9 cellular contexts compared by ENCODE assay signal in the genomic region with DNA sequence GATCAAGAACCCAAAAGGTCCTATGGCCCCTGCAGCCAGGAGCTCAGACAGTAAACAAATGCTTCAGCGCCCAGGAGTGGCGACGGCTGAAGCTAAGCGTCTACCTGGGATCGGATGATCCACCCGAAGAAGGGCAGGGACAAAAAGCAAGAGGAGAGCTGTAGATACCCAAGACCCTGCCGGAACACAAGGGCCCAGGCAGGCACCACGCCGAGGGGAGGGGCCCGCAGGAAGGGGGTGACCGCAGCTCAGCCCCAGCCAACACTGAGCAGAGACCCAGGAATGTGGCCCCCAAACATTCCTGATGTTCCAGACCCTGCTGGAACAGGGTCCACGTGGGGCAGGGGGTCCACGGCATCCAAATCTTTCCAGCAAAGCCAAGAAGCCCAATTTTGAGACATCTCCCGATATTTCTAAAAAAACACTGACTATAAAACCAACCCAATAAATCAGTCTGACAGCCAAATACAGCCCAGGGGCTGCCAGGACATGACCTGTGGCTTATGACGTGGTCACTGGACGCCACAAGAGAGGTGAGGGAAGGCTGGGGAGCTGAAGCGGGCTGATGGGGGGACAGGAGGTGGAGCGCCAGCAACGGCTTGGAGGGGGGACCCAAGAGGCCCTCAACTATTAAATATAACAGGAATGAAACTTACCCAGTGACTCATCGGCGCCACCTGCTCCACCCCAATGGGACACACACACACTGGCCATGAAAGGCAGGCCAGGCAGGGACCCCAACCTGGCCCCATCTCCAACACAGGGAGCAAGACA. TPM values are rescaled to one million over a fixed set of nuclear protein-coding genes. Genes with fewer than 3 reads are reported as not detected.
DNase-seq lines count a peak whose midpoint lies in the region; ATAC-seq and TF ChIP-seq lines count a peak whose summit lies in the region.
"Had no signal": no experiment of that assay in that cellular context is flagged by ENCODE, and none has a peak within 500 bp of the region (broad histone marks: within the 10 kb centered on the region; RNA-seq: fewer than 3 reads in every experiment).

No MANE protein-coding gene starts in this region.

- H4K8ac ChIP-seq in H9 (replicated peaks; ENCODE audit: insufficient read length, low read depth, low read length) = no peak overlapping the region

- H2BK20ac ChIP-seq in H9 (ENCODE audit: low read depth, low read length, poor library complexity, severe bottlenecking) = no peak overlapping the region

- no peak overlapping the region for H2BK120ac ChIP-seq in H9 (ENCODE audit: low read depth, low read length, poor library complexity, severe bottlenecking)

- TF ChIP-seq CTCF in 22Rv1 (IDR thresholded peaks at IDR 0.05) (peak; percentile 38), H9 (conservative IDR thresholded peaks at IDR 0.05) (peak; percentile 39), mesothelial cell of epicardium (IDR thresholded peaks at IDR 0.05; ENCODE audit: unreplicated experiment) (no peak)

- H3K27ac Mint-ChIP-seq in H9 (peak overlapping the region; percentile 68 to 90 (median 86); a peak in 5 of 7 replicates), mesothelial cell of epicardium (peak overlapping the region; percentile 96)

- H3T11ph ChIP-seq in H9 (ENCODE audit: low read length) = no peak overlapping the region

- no peak overlapping the region for H4K5ac ChIP-seq in H9 (ENCODE audit: insufficient read length, low read depth, low read length)

- H3K27me3 ChIP-seq in H9 (ENCODE audit: insufficient read depth, low read length) = no peaks in the 10 kb centered on the region

- ATAC-seq in HG03442 (IDR thresholded peaks at IDR 0.05; ENCODE audit: unreplicated experiment) = no peak

- WGBS in H9 (ENCODE audit: extremely low coverage, insufficient read length, low lambda C conversion rate) = no CpG with 5 or more reads among the region's 21 CpGs

- H3K56ac ChIP-seq in H9 (ENCODE audit: insufficient read length, low read depth, low read length) = no peak overlapping the region

- H3K18ac ChIP-seq in H9 (ENCODE audit: insufficient read length, low read depth, low read length) = no peak overlapping the region

- no peaks in the 10 kb centered on the region for H3K9me3 ChIP-seq in H9 (ENCODE audit: control insufficient read depth, low read depth, low read length)

- H2BK5ac ChIP-seq in H9 (ENCODE audit: insufficient read length, low read length) = no peak overlapping the region

- H3K36me3 Mint-ChIP-seq in H9 (ENCODE audit: insufficient read depth in 1 of 3, low read depth in 3 of 3) = peaks cover 6 to 12% (median 8%) of the 10 kb centered on the region in 3 experiments; a peak in 6 of 7 replicates
- H3K36me3 Mint-ChIP-seq in mesothelial cell of epicardium = peaks cover 4% of the 10 kb centered on the region

- H3K4me1 Mint-ChIP-seq in H9 (peaks cover 66 to 88% of the 10 kb centered on the region in 2 experiments), mesothelial cell of epicardium (peaks cover 73% of the 10 kb centered on the region)

- H3K4me3 Mint-ChIP-seq in H9 (no peak overlapping the region; a peak in 2 of 5 replicates), mesothelial cell of epicardium (no peak overlapping the region)

- H3K79me1 ChIP-seq in H9 (ENCODE audit: insufficient read depth, low read depth, low read length, poor library complexity, severe bottlenecking) = peaks cover 3% of the 10 kb centered on the region

- H3K4me2 ChIP-seq in H9 (ENCODE audit: insufficient read depth, insufficient read length, low read length) = no peak overlapping the region

- no peak overlapping the region for H2BK15ac ChIP-seq in H9 (ENCODE audit: low read depth, low read length)

- H3K23me2 ChIP-seq in H9 (ENCODE audit: insufficient read length, low read depth, low read length, poor library complexity, severe bottlenecking) = no peaks in the 10 kb centered on the region

- H3K23ac ChIP-seq in H9 (ENCODE audit: insufficient read length, low read depth, low read length) = no peak overlapping the region

- H3K4ac ChIP-seq in H9 (ENCODE audit: low read depth, low read length) = no peak overlapping the region

- no peak overlapping the region for H2AFZ ChIP-seq in H9 (ENCODE audit: low read length)

- no peak overlapping the region for H4K91ac ChIP-seq in H9 (ENCODE audit: insufficient read length, low read depth, low read length)

- no peak for DNase-seq in H9
- peak; percentile 43 for DNase-seq in astrocyte of the hippocampus (ENCODE audit: low read depth, low spot score)
- no peak for DNase-seq in mesothelial cell of epicardium (ENCODE audit: low spot score in 2 of 2, unreplicated experiment in 2 of 2)
- DNase-seq in NCI-H446 (lab: John Stamatoyannopoulos, UW) = no peak
- DNase-seq in putamen (ENCODE audit: low spot score) = no peak
- no peak for DNase-seq in NCI-H187 treated with DMSO at 0.1 percent for 48 hours (lab: John Stamatoyannopoulos, UW)

- no peak overlapping the region for H2AK5ac ChIP-seq in H9 (ENCODE audit: insufficient read length, low read length)

- no peaks in the 10 kb centered on the region for H3K27me3 Mint-ChIP-seq in H9 (ENCODE audit: low read depth)
- no peaks in the 10 kb centered on the region for H3K27me3 Mint-ChIP-seq in mesothelial cell of epicardium (ENCODE audit: low read depth)

- H3K79me2 ChIP-seq in H9 (ENCODE audit: insufficient read depth, low read length) = peaks cover 22% of the 10 kb centered on the region; the same call in 1 of the 2 replicates

- H3K9ac ChIP-seq in H9 (ENCODE audit: extremely low read depth, insufficient read length, low read length) = no peak overlapping the region

- peaks cover 2% of the 10 kb centered on the region for H4K20me1 ChIP-seq in H9 (ENCODE audit: control insufficient read depth, insufficient read depth, insufficient read length)

- H3K27ac ChIP-seq in 22Rv1 (no peak overlapping the region), H9 (ENCODE audit: insufficient read length, low read depth, low read length) (no peak overlapping the region)
- H3K27ac ChIP-seq: HL-60 had no signal

- H2BK12ac ChIP-seq in H9 (ENCODE audit: insufficient read length, low read depth, low read length) = no peak overlapping the region

- H3K9me3 Mint-ChIP-seq in H9 = no peaks in the 10 kb centered on the region; a peak in 1 of 5 replicates
- no peaks in the 10 kb centered on the region for H3K9me3 Mint-ChIP-seq in mesothelial cell of epicardium

- no peak overlapping the region for H3K14ac ChIP-seq in H9 (ENCODE audit: insufficient read depth, low read length)

- peaks cover 5% of the 10 kb centered on the region; the same call in 1 of the 2 replicates for H3K4me1 ChIP-seq in H9 (ENCODE audit: insufficient read depth, low read length)

RNA-seq across cellular contexts. Expression of gene NCOR2, which starts 58.9 kb away (rescaled TPM):
- total RNA-seq in H9 (2021) = 220 and 226 TPM in 2 replicates
- 316 to 336 TPM (median 331 TPM) in 3 replicates for total RNA-seq in mesothelial cell of epicardium
